ENCODE assay signal across 11 cellular contexts in the genomic region with DNA sequence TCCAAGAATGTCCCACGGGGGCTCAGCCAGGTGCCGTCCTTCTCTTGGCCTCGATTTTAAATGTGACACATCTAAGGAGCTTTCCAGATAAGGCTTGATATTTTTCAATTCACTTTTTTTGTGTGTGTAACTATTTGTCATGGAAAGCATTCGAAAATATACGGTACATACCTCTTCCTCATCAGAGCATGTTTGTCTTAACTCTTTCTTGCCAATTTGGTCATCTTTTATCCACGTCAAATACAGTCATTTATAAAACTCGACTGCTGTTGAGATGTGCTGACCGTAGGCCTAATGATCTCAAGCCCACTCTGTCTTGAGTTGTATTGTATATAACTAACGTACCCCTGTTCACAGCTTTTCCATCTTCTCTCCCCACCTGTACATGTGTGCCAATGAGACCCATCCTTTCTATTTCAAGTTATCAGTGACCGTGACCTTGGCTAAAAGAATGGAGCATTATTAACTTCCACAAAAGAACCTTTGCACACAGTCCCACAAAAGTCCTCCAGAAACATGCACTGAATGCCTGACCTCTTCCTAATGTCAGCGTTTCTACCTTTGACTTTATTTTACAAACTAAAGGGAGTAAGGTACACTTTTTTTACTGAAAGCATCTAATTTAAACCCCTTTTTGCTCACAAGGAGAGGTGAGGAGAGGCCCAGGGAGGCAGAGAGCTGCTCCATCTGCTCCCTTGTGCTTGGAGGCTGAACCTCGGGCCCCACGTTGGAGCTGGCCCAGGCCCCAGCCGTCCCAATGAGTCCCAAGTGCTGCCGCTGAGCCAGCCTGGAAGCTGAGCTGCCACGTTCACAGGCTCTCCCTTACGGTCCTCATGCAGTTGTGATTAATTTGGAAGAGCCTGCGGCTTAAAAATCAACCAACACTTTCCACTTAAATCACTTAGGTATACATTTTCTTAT.
DNase-seq lines count a peak whose midpoint lies in the region; ATAC-seq and TF ChIP-seq lines count a peak whose summit lies in the region.
"Had no signal": no experiment of that assay in that cellular context is flagged by ENCODE, and none has a peak within 500 bp of the region (broad histone marks: within the 10 kb centered on the region; RNA-seq: fewer than 3 reads in every experiment).

No MANE protein-coding gene starts in this region.

- ATAC-seq in aorta (ENCODE audit: low FRiP score) (peak; percentile 74), HG02763 (IDR thresholded peaks at IDR 0.05; ENCODE audit: unreplicated experiment) (no peak)
- ATAC-seq: activated CD4-positive, CD25-positive, alpha-beta regulatory T cell treated with anti-CD3 and anti-CD28 coated beads, Interleukin-2, amount 50 U/mL, for 24 hours had no signal

- DNase-seq in activated CD4-positive, alpha-beta T cell treated with anti-CD3 and anti-CD28 coated beads, Interleukin-2, amount 10 ng/mL, durations not matched to agents 24 days and 14 days, result peak; percentile 30
- DNase-seq in activated CD4-positive, alpha-beta T cell treated with anti-CD3 and anti-CD28 coated beads, Interleukin-2, amount 50 U/mL, for 1 hour, result no peak
- no peak for DNase-seq in esophagus squamous epithelium (lab: John Stamatoyannopoulos, UW)
- DNase-seq in aorta, result peak in 1 of 2 donors; percentile 70
- DNase-seq in MV-4-11 (lab: John Stamatoyannopoulos, UW), result no peak
- DNase-seq in MG63, result no peak
- DNase-seq: activated naive CD4-positive, alpha-beta T cell; right lobe of liver had no signal

- peaks cover 0 to 30% (median 0%) of the 10 kb centered on the region in 3 donors for H3K36me3 ChIP-seq in esophagus squamous epithelium
- H3K36me3 ChIP-seq in aorta (ENCODE audit: control insufficient read depth in 1 of 2, insufficient read depth in 2 of 2, low read length in 1 of 2), result no peaks in the 10 kb centered on the region
- peaks cover 28% of the 10 kb centered on the region for H3K36me3 ChIP-seq in MG63

- no peak for TF ChIP-seq POLR2A in esophagus squamous epithelium (IDR thresholded peaks at IDR 0.05)

- H3K4me1 Mint-ChIP-seq in activated CD4-positive, alpha-beta T cell treated with anti-CD3 and anti-CD28 coated beads, Interleukin-2, amount 10 ng/mL, durations not matched to agents 24 days and 14 days, result no peaks in the 10 kb centered on the region
- peaks cover 38% of the 10 kb centered on the region for H3K4me1 Mint-ChIP-seq in nephron

- 57 to 68% methylated on average over 17 to 18 of the region's 18 CpGs for WGBS in esophagus squamous epithelium, 2 donors
- 20 to 22% methylated on average over 18 of the region's 18 CpGs for WGBS in aorta, 2 donors

- TF ChIP-seq CTCF in esophagus squamous epithelium (IDR thresholded peaks at IDR 0.05), result no peak
- TF ChIP-seq CTCF in nephron (IDR thresholded peaks at IDR 0.05; ENCODE audit: unreplicated experiment in 3 of 3), result no peak

- H3K4me1 ChIP-seq in esophagus squamous epithelium, result peaks cover 35 to 78% (median 45%) of the 10 kb centered on the region in 3 donors
- H3K4me1 ChIP-seq in aorta (ENCODE audit: control insufficient read depth in 1 of 2, insufficient read depth in 2 of 2, low read length in 2 of 2), result peaks cover 0 to 2% of the 10 kb centered on the region in 2 donors

- H3K9me3 ChIP-seq in esophagus squamous epithelium, result no peaks in the 10 kb centered on the region
- no peaks in the 10 kb centered on the region for H3K9me3 ChIP-seq in aorta (ENCODE audit: control insufficient read depth, low read length)
- no peaks in the 10 kb centered on the region; the same call in 1 of the 2 replicates for H3K9me3 ChIP-seq in MG63
- H3K9me3 ChIP-seq: right lobe of liver had no signal

- H3K4me3 ChIP-seq in esophagus squamous epithelium (no peak overlapping the region), aorta (ENCODE audit: low read length in 2 of 2) (no peak overlapping the region), MG63 (no peak overlapping the region)
- H3K4me3 ChIP-seq: right lobe of liver had no signal

- intact Hi-C loops in activated CD4-positive, alpha-beta T cell treated with anti-CD3 and anti-CD28 coated beads, Interleukin-2, amount 10 ng/mL, durations not matched to agents 24 days and 14 days (cut with micrococcal nuclease), result no loop called here
- intact Hi-C loops in esophagus squamous epithelium (cut with DNase I) (no loop called here), aorta (cut with DNase I) (no loop called here)

- H3K27ac ChIP-seq in esophagus squamous epithelium (peak overlapping the region; percentile 20 to 85 (median 70)), aorta (ENCODE audit: low read depth in 1 of 2, low read length in 2 of 2) (peak overlapping the region; percentile 61 to 75)
- H3K27ac ChIP-seq: right lobe of liver had no signal

- H3K4me3 Mint-ChIP-seq in activated CD4-positive, alpha-beta T cell treated with anti-CD3 and anti-CD28 coated beads, Interleukin-2, amount 10 ng/mL, durations not matched to agents 24 days and 14 days, result no peak overlapping the region
- H3K4me3 Mint-ChIP-seq in nephron, result no peak overlapping the region

- peaks cover 14% of the 10 kb centered on the region for H3K9me3 Mint-ChIP-seq in activated CD4-positive, alpha-beta T cell treated with anti-CD3 and anti-CD28 coated beads, Interleukin-2, amount 10 ng/mL, durations not matched to agents 24 days and 14 days
- peaks cover 14% of the 10 kb centered on the region for H3K9me3 Mint-ChIP-seq in nephron

- H3K27me3 ChIP-seq in esophagus squamous epithelium, result no peaks in the 10 kb centered on the region
- no peaks in the 10 kb centered on the region for H3K27me3 ChIP-seq in aorta (ENCODE audit: control insufficient read depth in 1 of 2, insufficient read depth in 2 of 2, low read length in 1 of 2)
- no peaks in the 10 kb centered on the region for H3K27me3 ChIP-seq in MG63
- H3K27me3 ChIP-seq: right lobe of liver had no signal

- no peaks in the 10 kb centered on the region for H3K27me3 Mint-ChIP-seq in activated CD4-positive, alpha-beta T cell treated with anti-CD3 and anti-CD28 coated beads, Interleukin-2, amount 10 ng/mL, durations not matched to agents 24 days and 14 days
- H3K27me3 Mint-ChIP-seq in nephron (ENCODE audit: low read depth), result no peaks in the 10 kb centered on the region

- H3K36me3 Mint-ChIP-seq in activated CD4-positive, alpha-beta T cell treated with anti-CD3 and anti-CD28 coated beads, Interleukin-2, amount 10 ng/mL, durations not matched to agents 24 days and 14 days (ENCODE audit: low read depth), result peaks cover 16% of the 10 kb centered on the region
- H3K36me3 Mint-ChIP-seq in nephron (ENCODE audit: low read depth), result peaks cover 20% of the 10 kb centered on the region

- no peak overlapping the region for H3K27ac Mint-ChIP-seq in activated CD4-positive, alpha-beta T cell treated with anti-CD3 and anti-CD28 coated beads, Interleukin-2, amount 10 ng/mL, durations not matched to agents 24 days and 14 days
- peak overlapping the region; percentile 70 to 83 (median 83) for H3K27ac Mint-ChIP-seq in nephron
